ENCODE assay signal across 8 cellular contexts in the genomic region with DNA sequence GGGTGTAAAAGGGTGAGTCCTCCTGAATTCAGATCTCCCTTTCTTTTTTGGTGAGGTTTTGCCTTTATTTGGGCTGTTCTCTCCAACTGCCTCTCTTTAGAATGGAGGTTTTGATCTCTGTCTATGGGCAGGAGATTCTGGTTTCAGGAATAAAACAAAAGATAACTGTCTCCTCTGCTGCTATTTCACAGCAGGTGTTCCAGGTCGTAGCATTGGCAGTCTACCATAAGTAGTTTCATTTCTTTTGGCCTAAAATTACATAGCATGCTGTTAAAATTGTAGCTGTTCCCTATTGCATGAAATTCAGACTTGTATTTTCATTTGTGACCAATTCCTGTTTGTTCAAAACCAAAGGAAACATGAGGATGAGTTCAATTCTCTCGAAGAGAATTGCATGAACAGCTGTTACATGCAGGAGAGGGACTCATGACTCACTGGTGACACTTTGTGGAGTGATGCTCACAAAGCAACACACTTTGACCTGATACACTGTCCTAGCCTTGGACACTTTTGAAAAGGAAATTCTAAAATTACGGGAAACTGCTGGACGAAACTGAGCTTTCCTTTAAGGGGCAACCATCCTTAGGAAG.
DNase-seq lines count a peak whose midpoint lies in the region; ATAC-seq and TF ChIP-seq lines count a peak whose summit lies in the region.

No MANE protein-coding gene starts in this region.

- no peaks in the 10 kb centered on the region for H3K4me1 Mint-ChIP-seq in HFFc6 (ENCODE audit: low read depth)
- H3K4me1 Mint-ChIP-seq in activated CD8-positive, alpha-beta T cell treated with anti-CD3 and anti-CD28 coated beads for 36 hours (ENCODE audit: low read depth), result peaks cover 40% of the 10 kb centered on the region

- H3K36me3 Mint-ChIP-seq in HFFc6 (ENCODE audit: low read depth), result no peaks in the 10 kb centered on the region
- peaks cover 6% of the 10 kb centered on the region for H3K36me3 Mint-ChIP-seq in activated CD8-positive, alpha-beta T cell treated with anti-CD3 and anti-CD28 coated beads for 36 hours (ENCODE audit: low read depth)

- no peaks in the 10 kb centered on the region for H3K9me3 ChIP-seq in lower lobe of right lung

- no peaks in the 10 kb centered on the region for H3K4me1 ChIP-seq in lower lobe of right lung

- TF ChIP-seq CTCF in HFFc6 (IDR thresholded peaks at IDR 0.05) (peak; percentile 33; the same call in 1 of the 2 replicates), lower lobe of right lung (IDR thresholded peaks at IDR 0.05) (peak; percentile 30)
- peak; percentile 45 for TF ChIP-seq CTCF in activated CD8-positive, alpha-beta T cell treated with anti-CD3 and anti-CD28 coated beads for 36 hours (IDR thresholded peaks at IDR 0.05)

- intact Hi-C loops in activated CD8-positive, alpha-beta T cell treated with anti-CD3 and anti-CD28 coated beads for 36 hours (cut with micrococcal nuclease), result loop anchor here (5.0 to 10.0 kb wide), 3 partner anchors 72 to 230 kb away; no protein-coding TSS in a partner anchor
- intact Hi-C loops in lower lobe of right lung (cut with DNase I), result no loop called here

- H3K9me3 Mint-ChIP-seq in HFFc6, result no peaks in the 10 kb centered on the region
- H3K9me3 Mint-ChIP-seq in activated CD8-positive, alpha-beta T cell treated with anti-CD3 and anti-CD28 coated beads for 36 hours, result no peaks in the 10 kb centered on the region

- ATAC-seq in activated CD8-positive, alpha-beta T cell treated with anti-CD3 and anti-CD28 coated beads for 36 hours, result peak; percentile 88
- ATAC-seq in lower lobe of right lung (no peak), GM21619 (IDR thresholded peaks at IDR 0.05; ENCODE audit: unreplicated experiment) (no peak), HG03139 (IDR thresholded peaks at IDR 0.05; ENCODE audit: unreplicated experiment) (no peak)

- H3K4me3 Mint-ChIP-seq in HFFc6, result no peak overlapping the region
- no peak overlapping the region for H3K4me3 Mint-ChIP-seq in activated CD8-positive, alpha-beta T cell treated with anti-CD3 and anti-CD28 coated beads for 36 hours

- DNase-seq in ELR (ENCODE audit: low read depth), result peak; percentile 37
- peak; percentile 34 for DNase-seq in HFFc6
- DNase-seq in activated CD8-positive, alpha-beta T cell treated with anti-CD3 and anti-CD28 coated beads for 36 hours, result peak; percentile 41
- no peak for DNase-seq in lower lobe of right lung
- DNase-seq in DMS114 treated with DMSO at 0.1 percent for 48 hours (lab: John Stamatoyannopoulos, UW; ENCODE audit: unreplicated experiment), result no peak
- DNase-seq in NCI-H2196 (lab: John Stamatoyannopoulos, UW; ENCODE audit: unreplicated experiment), result no peak

- CTCF ChIA-PET in activated CD8-positive, alpha-beta T cell treated with anti-CD3 and anti-CD28 coated beads for 36 hours (lab: Charles Lee), result interaction anchor here (0.6 to 3.7 kb wide), 26 partner anchors 8 to 259 kb away, joined by 3 to 31 read pairs (median 5); no protein-coding TSS in a partner anchor

- no peaks in the 10 kb centered on the region for H3K27me3 ChIP-seq in lower lobe of right lung (ENCODE audit: low read depth)

- no peak overlapping the region for H3K27ac ChIP-seq in lower lobe of right lung

- no peak overlapping the region for H3K4me3 ChIP-seq in lower lobe of right lung

- H3K27me3 Mint-ChIP-seq in HFFc6 (ENCODE audit: insufficient read depth), result peaks cover 27% of the 10 kb centered on the region
- no peaks in the 10 kb centered on the region for H3K27me3 Mint-ChIP-seq in activated CD8-positive, alpha-beta T cell treated with anti-CD3 and anti-CD28 coated beads for 36 hours

- no peak overlapping the region for H3K27ac Mint-ChIP-seq in HFFc6
- H3K27ac Mint-ChIP-seq in activated CD8-positive, alpha-beta T cell treated with anti-CD3 and anti-CD28 coated beads for 36 hours, result no peak overlapping the region

- no peaks in the 10 kb centered on the region for H3K36me3 ChIP-seq in lower lobe of right lung

- POLR2A ChIA-PET in activated CD8-positive, alpha-beta T cell treated with anti-CD3 and anti-CD28 coated beads for 36 hours (lab: Charles Lee), result interaction anchor here (0.9 to 1.8 kb wide), 2 partner anchors 226 to 408 kb away, joined by 3 to 4 read pairs; no protein-coding TSS in a partner anchor

Comparison
In these comparisons a context has a peak if more than half of its experiments do, and no peak if none do; other contexts are left out.
1. DNase-seq: peak in ELR (single experiment), HFFc6 (single experiment) and activated CD8-positive, alpha-beta T cell treated with anti-CD3 and anti-CD28 coated beads for 36 hours (single experiment); none in lower lobe of right lung (single experiment), DMS114 treated with DMSO at 0.1 percent for 48 hours (single experiment) and NCI-H2196 (single experiment).
2. Peak in every context shown above with its lines, with median percentiles within 50 percentile points of each other: CTCF ChIP-seq.